Comparison of ENCODE assay signal across 30 cellular contexts in the genomic region with DNA sequence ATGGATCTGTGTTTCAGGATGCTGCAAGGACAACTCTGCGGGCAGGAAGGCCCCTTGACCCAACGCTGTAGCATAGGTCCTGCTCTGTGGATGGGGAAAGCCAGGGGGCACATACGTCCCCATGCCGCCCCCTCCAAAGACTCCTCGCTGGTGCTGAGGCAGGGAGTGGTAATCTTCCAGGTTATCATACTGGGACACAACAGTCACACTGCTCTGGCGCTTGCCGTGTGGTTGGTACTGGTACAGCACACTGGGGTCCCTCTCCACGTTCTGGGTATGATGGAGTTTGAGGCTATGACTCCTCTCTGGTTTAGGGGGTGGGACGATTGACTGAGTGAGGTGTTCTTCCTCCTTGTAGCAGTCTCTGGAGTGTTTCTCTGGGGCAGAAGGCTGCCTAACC. TPM values are rescaled to one million over a fixed set of nuclear protein-coding genes. Genes with fewer than 3 reads are reported as not detected.
DNase-seq lines count a peak whose midpoint lies in the region; ATAC-seq and TF ChIP-seq lines count a peak whose summit lies in the region.
"Had no signal": no experiment of that assay in that cellular context is flagged by ENCODE, and none has a peak within 500 bp of the region (broad histone marks: within the 10 kb centered on the region; RNA-seq: fewer than 3 reads in every experiment).

No MANE protein-coding gene starts in this region.

- H3K4me3 ChIP-seq in Panc1 (ENCODE audit: low read depth in 2 of 2, low read length in 2 of 2) = no peak overlapping the region
- H3K4me3 ChIP-seq: SJCRH30 had no signal

- no peaks in the 10 kb centered on the region for H3K27me3 ChIP-seq in Panc1 (ENCODE audit: control insufficient read depth, insufficient read depth, low read length)
- H3K27me3 ChIP-seq: SJCRH30 had no signal

- in situ Hi-C loops in Panc1 (cut with HindIII; ENCODE audit: low pct_unique_long_range_greater_than_20kb, low sequenced_read_pairs) = no loop called here

- DNase-seq in stimulated activated naive CD8-positive, alpha-beta T cell treated with anti-CD3 and anti-CD28 coated beads, Interleukin-15, amount 100 ng/mL, for 72 hours = no peak
- no peak for DNase-seq in stimulated activated naive CD8-positive, alpha-beta T cell treated with anti-CD3 and anti-CD28 coated beads, Interleukin-15, Interleukin-2, amounts not matched to agents 100 U/mL and 50 U/mL, for 24 hours
- DNase-seq in Panc1 (ENCODE audit: low read depth, low spot score) = no peak
- no peak for DNase-seq in stimulated activated effector memory CD8-positive, alpha-beta T cell treated with anti-CD3 and anti-CD28 coated beads, Interleukin-12 subunit alpha, Interleukin-12 subunit beta, amount 100 ng/mL, for 72 hours (ENCODE audit: low spot score in 2 of 2)
- no peak for DNase-seq in NCI-H2029 treated with DMSO at 0.1 percent for 48 hours (lab: John Stamatoyannopoulos, UW)
- DNase-seq: C1 segment of cervical spinal cord; Caco-2; CD8-positive, alpha-beta T cell; EL; GDM1; GOT3; HCEC 1CT; KG1; MM.1S; NCI-H1048; NCI-H1417 treated with DMSO at 0.1 percent for 48 hours; NCI-H1694 treated with DMSO at 0.1 percent for 48 hours; NCI-H2081 treated with DMSO at 0.1 percent for 48 hours; NCI-H2171; NCI-H226; NCI-H510A treated with DMSO at 0.1 percent for 48 hours; NCI-H774; PC-3; SJCRH30 had no signal

- CTCF ChIA-PET in Panc1 (lab: Charles Lee) = no interaction called here

- H3K4me1 ChIP-seq in Panc1 (ENCODE audit: control insufficient read depth, insufficient read depth, low read length) = no peaks in the 10 kb centered on the region
- H3K4me1 ChIP-seq: Caco-2, SJCRH30 had no signal

- intact Hi-C loops in Panc1 (cut with micrococcal nuclease; ENCODE audit: unreplicated experiment) = no loop called here

- TF ChIP-seq CTCF in Panc1 (IDR thresholded peaks at IDR 0.05) = no peak

- no TSS peak for BruUV-seq in Panc1 (replicated peaks; lab: Mats Ljungman, UMichigan)

- no peaks in the 10 kb centered on the region for H3K9me3 ChIP-seq in Panc1 (ENCODE audit: control insufficient read depth, insufficient read depth, low read depth, low read length)
- H3K9me3 ChIP-seq: Caco-2, SJCRH30 had no signal

- ATAC-seq in stimulated activated naive CD8-positive, alpha-beta T cell treated with anti-CD3 and anti-CD28 coated beads, Interleukin-15, amount 100 ng/mL, for 72 hours = peak; percentile 44
- no peak for ATAC-seq in stimulated activated naive CD8-positive, alpha-beta T cell treated with anti-CD3 and anti-CD28 coated beads, Interleukin-15, Interleukin-2, amounts not matched to agents 100 U/mL and 50 U/mL, for 24 hours
- ATAC-seq in Panc1 (peak; percentile 64), esophagus mucosa (peak; percentile 27), HG02610 (IDR thresholded peaks at IDR 0.05; ENCODE audit: unreplicated experiment) (no peak), HG02981 (IDR thresholded peaks at IDR 0.05; ENCODE audit: unreplicated experiment) (no peak)
- peak; percentile 42 for ATAC-seq in stimulated activated effector memory CD8-positive, alpha-beta T cell treated with anti-CD3 and anti-CD28 coated beads, Interleukin-12 subunit alpha, Interleukin-12 subunit beta, amount 100 ng/mL, for 72 hours
- ATAC-seq: CD8-positive, alpha-beta T cell; PC-3; Right ventricle myocardium inferior had no signal

- H3K27me3 Mint-ChIP-seq in stimulated activated naive CD8-positive, alpha-beta T cell treated with anti-CD3 and anti-CD28 coated beads, Interleukin-15, amount 100 ng/mL, for 72 hours = no peaks in the 10 kb centered on the region

- peaks cover 5% of the 10 kb centered on the region for H3K36me3 Mint-ChIP-seq in stimulated activated effector memory CD8-positive, alpha-beta T cell treated with anti-CD3 and anti-CD28 coated beads, Interleukin-12 subunit alpha, Interleukin-12 subunit beta, amount 100 ng/mL, for 72 hours

- H3K4me1 Mint-ChIP-seq in stimulated activated naive CD8-positive, alpha-beta T cell treated with anti-CD3 and anti-CD28 coated beads, Interleukin-15, amount 100 ng/mL, for 72 hours = peaks cover 31% of the 10 kb centered on the region
- H3K4me1 Mint-ChIP-seq in stimulated activated effector memory CD8-positive, alpha-beta T cell treated with anti-CD3 and anti-CD28 coated beads, Interleukin-12 subunit alpha, Interleukin-12 subunit beta, amount 100 ng/mL, for 72 hours = peaks cover 30% of the 10 kb centered on the region

- H3K27ac Mint-ChIP-seq in stimulated activated naive CD8-positive, alpha-beta T cell treated with anti-CD3 and anti-CD28 coated beads, Interleukin-15, amount 100 ng/mL, for 72 hours = no peak overlapping the region
- no peak overlapping the region for H3K27ac Mint-ChIP-seq in stimulated activated effector memory CD8-positive, alpha-beta T cell treated with anti-CD3 and anti-CD28 coated beads, Interleukin-12 subunit alpha, Interleukin-12 subunit beta, amount 100 ng/mL, for 72 hours
- H3K27ac Mint-ChIP-seq: CD8-positive, alpha-beta T cell had no signal

- H3K9me3 Mint-ChIP-seq in stimulated activated naive CD8-positive, alpha-beta T cell treated with anti-CD3 and anti-CD28 coated beads, Interleukin-15, amount 100 ng/mL, for 72 hours = no peaks in the 10 kb centered on the region
- H3K9me3 Mint-ChIP-seq in stimulated activated effector memory CD8-positive, alpha-beta T cell treated with anti-CD3 and anti-CD28 coated beads, Interleukin-12 subunit alpha, Interleukin-12 subunit beta, amount 100 ng/mL, for 72 hours = no peaks in the 10 kb centered on the region
- H3K9me3 Mint-ChIP-seq: CD8-positive, alpha-beta T cell had no signal

- no peak overlapping the region for H3K27ac ChIP-seq in Panc1 (ENCODE audit: low read length)
- H3K27ac ChIP-seq: SJCRH30 had no signal

- POLR2A ChIA-PET in Panc1 (lab: Charles Lee) = no interaction called here

- H3K36me3 ChIP-seq in Panc1 (ENCODE audit: control insufficient read depth, insufficient read depth, low read length) = peaks cover 17% of the 10 kb centered on the region; the same call in 1 of the 2 replicates
- H3K36me3 ChIP-seq: SJCRH30 had no signal

- no peak overlapping the region for H3K4me3 Mint-ChIP-seq in stimulated activated naive CD8-positive, alpha-beta T cell treated with anti-CD3 and anti-CD28 coated beads, Interleukin-15, amount 100 ng/mL, for 72 hours
- H3K4me3 Mint-ChIP-seq in stimulated activated effector memory CD8-positive, alpha-beta T cell treated with anti-CD3 and anti-CD28 coated beads, Interleukin-12 subunit alpha, Interleukin-12 subunit beta, amount 100 ng/mL, for 72 hours = no peak overlapping the region
- H3K4me3 Mint-ChIP-seq: CD8-positive, alpha-beta T cell had no signal

RNA-seq across cellular contexts. Expression of a gene that starts 26.2 kb away (rescaled TPM):
- 0.08 TPM for total RNA-seq in Panc1 (2021; ENCODE audit: unreplicated experiment)
- polyA plus RNA-seq in Panc1 (2012; ENCODE audit: insufficient read length) = not detected
- total RNA-seq in esophagus mucosa = 22.2 TPM
- total RNA-seq: HT1080, Right ventricle myocardium inferior, RPMI7951, SJCRH30 had no signal

Comparison
In these comparisons a context has a peak if more than half of its experiments do, and no peak if none do; other contexts are left out.
1. ATAC-seq: peak in stimulated activated naive CD8-positive, alpha-beta T cell treated with anti-CD3 and anti-CD28 coated beads, Interleukin-15, amount 100 ng/mL, for 72 hours (single experiment), Panc1 (single experiment), esophagus mucosa (single experiment) and stimulated activated effector memory CD8-positive, alpha-beta T cell treated with anti-CD3 and anti-CD28 coated beads, Interleukin-12 subunit alpha, Interleukin-12 subunit beta, amount 100 ng/mL, for 72 hours (single experiment); none in stimulated activated naive CD8-positive, alpha-beta T cell treated with anti-CD3 and anti-CD28 coated beads, Interleukin-15, Interleukin-2, amounts not matched to agents 100 U/mL and 50 U/mL, for 24 hours (single experiment), HG02610 (single experiment) and HG02981 (single experiment).
2. RNA of a gene that starts 26.2 kb away (total RNA-seq): 22.2 TPM in esophagus mucosa (single experiment); 0.08 TPM in Panc1 (single experiment); every median in the first group is over 10 times any median in the second.